In the genomic region with DNA sequence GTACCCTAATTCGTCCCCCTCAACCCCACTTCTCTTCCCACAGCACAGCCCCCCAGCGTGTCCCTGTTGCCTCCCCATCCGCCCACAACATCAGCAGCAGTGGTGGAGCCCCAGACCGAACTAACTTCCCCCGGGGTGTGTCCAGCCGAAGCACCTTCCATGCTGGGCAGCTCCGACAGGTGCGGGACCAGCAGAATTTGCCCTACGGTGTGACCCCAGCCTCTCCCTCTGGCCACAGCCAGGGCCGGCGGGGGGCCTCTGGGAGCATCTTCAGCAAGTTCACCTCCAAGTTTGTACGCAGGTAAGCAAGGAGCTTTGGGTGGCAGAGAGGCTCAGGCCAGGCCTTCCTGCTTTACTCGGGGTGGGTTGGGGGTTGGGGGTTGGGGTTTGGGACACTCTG, we compare ENCODE assay signal across 22 cellular contexts. TPM values are rescaled to one million over a fixed set of nuclear protein-coding genes. Genes with fewer than 3 reads are reported as not detected.
DNase-seq lines count a peak whose midpoint lies in the region; ATAC-seq and TF ChIP-seq lines count a peak whose summit lies in the region.
"Had no signal": no experiment of that assay in that cellular context is flagged by ENCODE, and none has a peak within 500 bp of the region (broad histone marks: within the 10 kb centered on the region; RNA-seq: fewer than 3 reads in every experiment).

No MANE protein-coding gene starts in this region.

- H4K91ac ChIP-seq in neuronal stem cell (ENCODE audit: low read depth, low read length, poor library complexity) = no peak overlapping the region

- no peak overlapping the region for H2BK15ac ChIP-seq in neuronal stem cell (ENCODE audit: low read length)

- no peak overlapping the region for H3K4ac ChIP-seq in neuronal stem cell (ENCODE audit: low read length)

- H3K9ac ChIP-seq in neuronal stem cell (ENCODE audit: low read depth, low read length, poor library complexity) = no peak overlapping the region
- H3K9ac ChIP-seq: GM23248 had no signal

- H2AK5ac ChIP-seq in neuronal stem cell (ENCODE audit: low read depth, low read length) = no peak overlapping the region

- H3K36me3 Mint-ChIP-seq in central memory CD8-positive, alpha-beta T cell (ENCODE audit: insufficient read depth) = peaks cover 55% of the 10 kb centered on the region
- H3K36me3 Mint-ChIP-seq in type B pancreatic cell = peaks cover 15% of the 10 kb centered on the region

- WGBS in neuronal stem cell (ENCODE audit: extremely low coverage in 2 of 2, insufficient read length in 2 of 2, insufficient replicate concordance in 1 of 2), 2 donors = no CpG with 5 or more reads among the region's 13 CpGs

- no peaks in the 10 kb centered on the region for H3K9me3 ChIP-seq in neuronal stem cell (replicated peaks in 1 of 2; ENCODE audit: control insufficient read depth in 2 of 2, insufficient read depth in 1 of 2, low read depth in 1 of 2, low read length in 2 of 2)

- no peaks in the 10 kb centered on the region for H3K27me3 Mint-ChIP-seq in stimulated activated naive CD8-positive, alpha-beta T cell treated with anti-CD3 and anti-CD28 coated beads, Interleukin-15, amount 100 ng/mL, for 72 hours
- no peaks in the 10 kb centered on the region for H3K27me3 Mint-ChIP-seq in central memory CD8-positive, alpha-beta T cell
- H3K27me3 Mint-ChIP-seq in type B pancreatic cell = no peaks in the 10 kb centered on the region

- no peak overlapping the region for H3K18ac ChIP-seq in neuronal stem cell (ENCODE audit: low read length)

- H2BK120ac ChIP-seq in neuronal stem cell (ENCODE audit: low read depth, low read length) = no peak overlapping the region

- no peak for TF ChIP-seq CTCF in type B pancreatic cell (conservative IDR thresholded peaks at IDR 0.05)

- no peaks in the 10 kb centered on the region for H3K27me3 ChIP-seq in neuronal stem cell (ENCODE audit: control insufficient read depth in 3 of 3, insufficient read depth in 3 of 3, low read depth in 1 of 3, low read length in 3 of 3)

- H3K9me3 Mint-ChIP-seq in stimulated activated naive CD8-positive, alpha-beta T cell treated with anti-CD3 and anti-CD28 coated beads, Interleukin-15, amount 100 ng/mL, for 72 hours = no peaks in the 10 kb centered on the region
- H3K9me3 Mint-ChIP-seq in central memory CD8-positive, alpha-beta T cell = no peaks in the 10 kb centered on the region
- no peaks in the 10 kb centered on the region for H3K9me3 Mint-ChIP-seq in type B pancreatic cell
- H3K9me3 Mint-ChIP-seq: CD14-positive monocyte had no signal

- no peak overlapping the region for H3K4me3 Mint-ChIP-seq in stimulated activated naive CD8-positive, alpha-beta T cell treated with anti-CD3 and anti-CD28 coated beads, Interleukin-15, amount 100 ng/mL, for 72 hours
- no peak overlapping the region for H3K4me3 Mint-ChIP-seq in central memory CD8-positive, alpha-beta T cell
- no peak overlapping the region for H3K4me3 Mint-ChIP-seq in type B pancreatic cell
- H3K4me3 Mint-ChIP-seq: CD14-positive monocyte had no signal

- peaks cover 16 to 27% of the 10 kb centered on the region in 2 donors for H3K4me1 ChIP-seq in neuronal stem cell (ENCODE audit: control insufficient read depth in 2 of 2, insufficient read depth in 1 of 2, low read depth in 1 of 2, low read length in 2 of 2)

- no peak for DNase-seq in stimulated activated naive CD8-positive, alpha-beta T cell treated with anti-CD3 and anti-CD28 coated beads, Interleukin-15, amount 100 ng/mL, for 72 hours
- DNase-seq in stimulated activated naive CD8-positive, alpha-beta T cell treated with anti-CD3 and anti-CD28 coated beads, Interleukin-15, Interleukin-2, amounts not matched to agents 100 U/mL and 50 U/mL, for 24 hours = no peak
- no peak for DNase-seq in central memory CD8-positive, alpha-beta T cell (ENCODE audit: low spot score in 2 of 2)
- no peak for DNase-seq in neuronal stem cell (ENCODE audit: low spot score)
- no peak for DNase-seq in NCI-H1417 (lab: John Stamatoyannopoulos, UW)
- no peak for DNase-seq in AG08396 (ENCODE audit: low spot score)
- no peak for DNase-seq in type B pancreatic cell (ENCODE audit: extremely low spot score, unreplicated experiment)
- no peak for DNase-seq in RKO (ENCODE audit: low spot score)
- DNase-seq: 8988T, DMS53, GDM1, HCEC 1CT, Kasumi-1, NCI-H187, NCI-H446, NCI-H526, OCI-M1, SHP77 had no signal

- H3K36me3 ChIP-seq in neuronal stem cell (replicated peaks in 1 of 2; ENCODE audit: control insufficient read depth in 2 of 2, insufficient read depth in 2 of 2, low read length in 2 of 2) = peaks cover 49 to 84% of the 10 kb centered on the region in 2 donors

- H3K79me1 ChIP-seq in neuronal stem cell (ENCODE audit: low read depth, low read length) = peaks cover 7% of the 10 kb centered on the region

- no peak overlapping the region for H2AFZ ChIP-seq in neuronal stem cell (ENCODE audit: low read length)
- H2AFZ ChIP-seq: GM23248 had no signal

- no peak overlapping the region for H2BK12ac ChIP-seq in neuronal stem cell (ENCODE audit: low read length)

- no peak overlapping the region for H3K14ac ChIP-seq in neuronal stem cell (ENCODE audit: low read length)

- H3K4me1 Mint-ChIP-seq in stimulated activated naive CD8-positive, alpha-beta T cell treated with anti-CD3 and anti-CD28 coated beads, Interleukin-15, amount 100 ng/mL, for 72 hours = peaks cover 18% of the 10 kb centered on the region
- H3K4me1 Mint-ChIP-seq in central memory CD8-positive, alpha-beta T cell = peaks cover 19% of the 10 kb centered on the region
- peaks cover 3% of the 10 kb centered on the region for H3K4me1 Mint-ChIP-seq in type B pancreatic cell (ENCODE audit: unreplicated experiment)
- H3K4me1 Mint-ChIP-seq: CD14-positive monocyte had no signal

- no peak overlapping the region for H3K4me3 ChIP-seq in neuronal stem cell (ENCODE audit: low read length in 2 of 2)
- H3K4me3 ChIP-seq: GM23248, SK-N-MC had no signal

- H4K8ac ChIP-seq in neuronal stem cell (ENCODE audit: low read depth, low read length) = peak overlapping the region; percentile 77

- no peak overlapping the region for H3K4me2 ChIP-seq in neuronal stem cell (ENCODE audit: insufficient read depth, low read length, poor library complexity, severe bottlenecking)

- no peak for ATAC-seq in stimulated activated naive CD8-positive, alpha-beta T cell treated with anti-CD3 and anti-CD28 coated beads, Interleukin-15, amount 100 ng/mL, for 72 hours
- no peak for ATAC-seq in stimulated activated naive CD8-positive, alpha-beta T cell treated with anti-CD3 and anti-CD28 coated beads, Interleukin-15, Interleukin-2, amounts not matched to agents 100 U/mL and 50 U/mL, for 24 hours
- no peak for ATAC-seq in central memory CD8-positive, alpha-beta T cell (replicated peaks; ENCODE audit: extremely low read depth, poor library complexity, severe bottlenecking)

- H2BK5ac ChIP-seq in neuronal stem cell (ENCODE audit: low read length) = no peak overlapping the region

- peak overlapping the region; percentile 44 to 52 for H3K27ac Mint-ChIP-seq in stimulated activated naive CD8-positive, alpha-beta T cell treated with anti-CD3 and anti-CD28 coated beads, Interleukin-15, amount 100 ng/mL, for 72 hours
- peak overlapping the region; percentile 69 for H3K27ac Mint-ChIP-seq in central memory CD8-positive, alpha-beta T cell (ENCODE audit: low read depth)
- H3K27ac Mint-ChIP-seq in type B pancreatic cell = no peak overlapping the region

- no peak overlapping the region for H3K23ac ChIP-seq in neuronal stem cell (ENCODE audit: low read depth, low read length, poor library complexity)

- no peak overlapping the region for H3K27ac ChIP-seq in neuronal stem cell (replicated peaks; ENCODE audit: low read length)
- H3K27ac ChIP-seq: GM23248, SK-N-MC had no signal

RNA-seq across cellular contexts. Expression of a gene that starts 12.2 kb away (rescaled TPM):
- 74.6 TPM for polyA plus RNA-seq in neuronal stem cell (2013, experiment 1 of 2)
- 74.3 TPM for polyA plus RNA-seq in neuronal stem cell (2013, experiment 2 of 2)
- total RNA-seq in type B pancreatic cell (ENCODE audit: low replicate concordance) = 8.1 and 38.1 TPM in 2 replicates
- total RNA-seq: MCF 10A had no signal
- polyA plus RNA-seq: CD14-positive monocyte, GM23248 had no signal

RNA-seq across cellular contexts. Expression of a gene that starts 34.1 kb away (rescaled TPM):
- 15.2 TPM for polyA plus RNA-seq in neuronal stem cell (2013, experiment 1 of 2)
- 15.8 TPM for polyA plus RNA-seq in neuronal stem cell (2013, experiment 2 of 2)
- total RNA-seq in type B pancreatic cell (ENCODE audit: low replicate concordance) = 33.8 and 51.2 TPM in 2 replicates
